Comparison of ENCODE assay signal across 24 cellular contexts in the genomic region with DNA sequence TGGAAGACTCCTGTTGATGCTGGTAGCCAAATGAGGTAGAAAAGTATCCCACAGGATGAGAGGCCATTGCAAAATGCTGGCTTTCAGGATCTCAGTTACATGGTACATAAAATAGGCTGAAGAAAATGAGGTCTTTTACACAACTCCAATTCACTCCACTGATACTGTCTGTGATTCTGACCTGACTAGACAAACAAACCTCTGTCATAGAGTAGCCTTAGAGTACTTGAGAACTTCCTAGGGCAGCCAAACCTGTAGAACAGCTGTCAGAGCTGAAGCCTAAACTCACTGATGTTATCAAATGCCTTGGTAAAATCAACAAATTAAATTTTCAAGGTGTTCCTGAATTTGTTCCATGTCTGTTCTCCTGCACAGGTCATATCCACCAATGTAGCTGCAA. TPM values are rescaled to one million over a fixed set of nuclear protein-coding genes. Genes with fewer than 3 reads are reported as not detected.
"Had no signal": no experiment of that assay in that cellular context is flagged by ENCODE, and none has a peak within 500 bp of the region (broad histone marks: within the 10 kb centered on the region; RNA-seq: fewer than 3 reads in every experiment).

No MANE protein-coding gene starts in this region.

- FAIRE-seq: colon, endothelial cell of umbilical vein, small intestine, TTC549 had no signal

- H3K4me1 ChIP-seq: breast epithelium, heart right ventricle, transverse colon had no signal

- H3K27me3 ChIP-seq: breast epithelium, esophagus squamous epithelium, transverse colon had no signal

- H3K4me3 ChIP-seq: breast epithelium, dorsolateral prefrontal cortex, esophagus squamous epithelium, heart right ventricle, lung, transverse colon had no signal

- H3K27ac ChIP-seq: dorsolateral prefrontal cortex, heart right ventricle, transverse colon had no signal

- H3K27ac Mint-ChIP-seq: activated T-helper 17 cell treated with anti-CD3 and anti-CD28 coated beads, Interleukin-2, amount 50 U/mL, for 72 hours; effector memory CD8-positive, alpha-beta T cell; naive thymus-derived CD4-positive, alpha-beta T cell; stimulated activated naive B cell treated with anti-CD40 and anti-IgM and Interleukin-4, amounts not matched to agents 10 μg/mL and 1 μg/mL and 100 μg/mL, for 72 hours had no signal

- H3K9me3 ChIP-seq: breast epithelium, esophagus squamous epithelium, heart right ventricle, transverse colon had no signal

- H3K9me3 Mint-ChIP-seq: activated T-helper 17 cell treated with anti-CD3 and anti-CD28 coated beads, Interleukin-2, amount 50 U/mL, for 72 hours; central memory CD8-positive, alpha-beta T cell; effector memory CD8-positive, alpha-beta T cell had no signal

- H3K36me3 ChIP-seq: breast epithelium, heart right ventricle, transverse colon had no signal

- H3K27me3 Mint-ChIP-seq: activated T-helper 17 cell treated with anti-CD3 and anti-CD28 coated beads, Interleukin-2, amount 50 U/mL, for 72 hours; central memory CD8-positive, alpha-beta T cell; naive thymus-derived CD4-positive, alpha-beta T cell had no signal

- H3K4me1 Mint-ChIP-seq: activated T-helper 17 cell treated with anti-CD3 and anti-CD28 coated beads, Interleukin-2, amount 50 U/mL, for 72 hours; central memory CD8-positive, alpha-beta T cell; neural crest cell; stimulated activated naive B cell treated with anti-CD40 and anti-IgM and Interleukin-4, amounts not matched to agents 10 μg/mL and 1 μg/mL and 100 μg/mL, for 72 hours had no signal

- DNase-seq: activated T-cell treated with anti-CD3 and anti-CD28 coated beads, Interleukin-2, amount 50 U/mL, for 1 hour; dorsolateral prefrontal cortex; effector memory CD8-positive, alpha-beta T cell; esophagus squamous epithelium; heart right ventricle; islet precursor cell; left cardiac atrium; naive thymus-derived CD4-positive, alpha-beta T cell; occipital lobe; small intestine; stimulated activated CD4-positive, alpha-beta T cell treated with anti-CD3 and anti-CD28 coated beads, Interleukin-2, amount 100 ng/mL, for 48 hours; stimulated activated CD8-positive, alpha-beta memory T cell treated with anti-CD3 and anti-CD28 coated beads, Interleukin-4, amount 100 ng/mL, for 48 hours; stimulated activated naive B cell treated with anti-CD40 and anti-IgM and Interleukin-4, amounts not matched to agents 10 μg/mL and 1 μg/mL and 100 μg/mL, for 72 hours; transverse colon had no signal

- ATAC-seq: activated naive CD4-positive, alpha-beta T cell treated with anti-CD3 and anti-CD28 coated beads, Interleukin-2, amount 50 U/mL, for 72 hours; activated T-helper 17 cell treated with anti-CD3 and anti-CD28 coated beads, Interleukin-2, amount 50 U/mL, for 72 hours; effector memory CD8-positive, alpha-beta T cell; heart right ventricle; left cardiac atrium; naive thymus-derived CD4-positive, alpha-beta T cell; sciatic nerve; stimulated activated naive B cell treated with anti-CD40 and anti-IgM and Interleukin-4, amounts not matched to agents 10 μg/mL and 1 μg/mL and 100 μg/mL, for 72 hours had no signal

- H3K4me3 Mint-ChIP-seq: activated T-helper 17 cell treated with anti-CD3 and anti-CD28 coated beads, Interleukin-2, amount 50 U/mL, for 72 hours; central memory CD8-positive, alpha-beta T cell; effector memory CD8-positive, alpha-beta T cell; naive thymus-derived CD4-positive, alpha-beta T cell; neural crest cell; stimulated activated naive B cell treated with anti-CD40 and anti-IgM and Interleukin-4, amounts not matched to agents 10 μg/mL and 1 μg/mL and 100 μg/mL, for 72 hours had no signal

RNA-seq across cellular contexts. Expression of gene C11orf65, which starts 57.1 kb away (rescaled TPM):
- total RNA-seq: endothelial cell of umbilical vein had no signal
